In the genomic region with DNA sequence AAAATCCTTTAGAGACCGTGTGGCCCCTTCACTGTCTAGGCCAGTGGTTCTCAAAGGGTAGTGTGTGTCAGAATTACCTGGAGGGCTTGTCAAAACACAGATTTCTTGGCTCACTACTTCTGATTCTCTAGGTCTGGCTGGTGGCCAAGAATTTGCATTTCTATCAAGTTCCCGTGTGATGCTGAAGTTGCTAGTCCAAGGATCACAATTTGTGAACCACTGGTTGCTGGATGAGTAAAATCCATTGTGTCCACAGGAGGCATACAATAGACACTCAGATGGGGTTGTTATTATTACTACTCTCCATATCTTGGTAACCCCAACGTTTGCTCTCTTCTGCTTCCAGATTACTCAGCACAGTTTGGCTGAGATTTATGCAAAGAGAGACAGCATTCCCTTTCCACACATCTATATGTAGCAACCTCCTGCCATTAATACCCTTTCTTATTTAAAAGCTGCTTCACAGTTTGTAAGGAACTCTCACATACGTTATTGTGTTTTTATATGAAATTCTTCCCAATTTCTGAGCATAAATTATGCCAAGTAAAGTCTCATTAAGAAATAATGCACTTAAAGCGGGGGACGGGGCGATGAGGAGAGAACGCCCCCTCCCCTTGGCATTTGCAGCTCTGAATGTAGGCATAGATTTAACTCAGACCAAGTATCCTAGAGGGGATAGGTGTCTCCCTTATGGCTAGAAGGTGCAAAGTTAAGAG, we compare ENCODE assay signal across 8 cellular contexts. TPM values are rescaled to one million over a fixed set of nuclear protein-coding genes. Genes with fewer than 3 reads are reported as not detected.
DNase-seq lines count a peak whose midpoint lies in the region; ATAC-seq lines count a peak whose summit lies in the region.

No MANE protein-coding gene starts in this region.

- peaks cover 42% of the 10 kb centered on the region for H3K4me1 Mint-ChIP-seq in activated naive CD8-positive, alpha-beta T cell treated with anti-CD3 and anti-CD28 coated beads, Interleukin-2, amount 50 U/mL, for 24 hours
- peaks cover 30 to 32% of the 10 kb centered on the region in 2 donors for H3K4me1 Mint-ChIP-seq in immature natural killer cell
- H3K4me1 Mint-ChIP-seq in stimulated activated memory B cell treated with anti-CD40 and anti-IgM and Interleukin-4, amounts not matched to agents 10 μg/mL and 1 μg/mL and 100 μg/mL, for 72 hours: peaks cover 36% of the 10 kb centered on the region

- no peaks in the 10 kb centered on the region for H3K9me3 Mint-ChIP-seq in activated naive CD8-positive, alpha-beta T cell treated with anti-CD3 and anti-CD28 coated beads, Interleukin-2, amount 50 U/mL, for 24 hours
- H3K9me3 Mint-ChIP-seq in immature natural killer cell: no peaks in the 10 kb centered on the region
- H3K9me3 Mint-ChIP-seq in stimulated activated memory B cell treated with anti-CD40 and anti-IgM and Interleukin-4, amounts not matched to agents 10 μg/mL and 1 μg/mL and 100 μg/mL, for 72 hours: no peaks in the 10 kb centered on the region

- no peaks in the 10 kb centered on the region for H3K36me3 Mint-ChIP-seq in activated naive CD8-positive, alpha-beta T cell treated with anti-CD3 and anti-CD28 coated beads, Interleukin-2, amount 50 U/mL, for 24 hours (ENCODE audit: low read depth)
- no peaks in the 10 kb centered on the region for H3K36me3 Mint-ChIP-seq in immature natural killer cell
- no peaks in the 10 kb centered on the region for H3K36me3 Mint-ChIP-seq in stimulated activated memory B cell treated with anti-CD40 and anti-IgM and Interleukin-4, amounts not matched to agents 10 μg/mL and 1 μg/mL and 100 μg/mL, for 72 hours

- no peak overlapping the region for H3K27ac Mint-ChIP-seq in activated naive CD8-positive, alpha-beta T cell treated with anti-CD3 and anti-CD28 coated beads, Interleukin-2, amount 50 U/mL, for 24 hours
- no peak overlapping the region for H3K27ac Mint-ChIP-seq in immature natural killer cell
- no peak overlapping the region for H3K27ac Mint-ChIP-seq in stimulated activated memory B cell treated with anti-CD40 and anti-IgM and Interleukin-4, amounts not matched to agents 10 μg/mL and 1 μg/mL and 100 μg/mL, for 72 hours

- no peak for ATAC-seq in activated naive CD8-positive, alpha-beta T cell treated with anti-CD3 and anti-CD28 coated beads, Interleukin-2, amount 50 U/mL, for 24 hours
- no peak for ATAC-seq in stimulated activated memory B cell treated with anti-CD40 and anti-IgM and Interleukin-4, amounts not matched to agents 10 μg/mL and 1 μg/mL and 100 μg/mL, for 72 hours
- no peak for ATAC-seq in HG02642 (IDR thresholded peaks at IDR 0.05; ENCODE audit: poor library complexity, unreplicated experiment)
- no peak for ATAC-seq in HG03039 (IDR thresholded peaks at IDR 0.05; ENCODE audit: unreplicated experiment)

- H3K27me3 Mint-ChIP-seq in activated naive CD8-positive, alpha-beta T cell treated with anti-CD3 and anti-CD28 coated beads, Interleukin-2, amount 50 U/mL, for 24 hours: peaks cover 26% of the 10 kb centered on the region
- H3K27me3 Mint-ChIP-seq in immature natural killer cell (ENCODE audit: low read depth in 3 of 3): peaks cover 8 to 13% (median 12%) of the 10 kb centered on the region in 3 donors
- H3K27me3 Mint-ChIP-seq in stimulated activated memory B cell treated with anti-CD40 and anti-IgM and Interleukin-4, amounts not matched to agents 10 μg/mL and 1 μg/mL and 100 μg/mL, for 72 hours: no peaks in the 10 kb centered on the region

- peak overlapping the region; percentile 74 for H3K4me3 Mint-ChIP-seq in activated naive CD8-positive, alpha-beta T cell treated with anti-CD3 and anti-CD28 coated beads, Interleukin-2, amount 50 U/mL, for 24 hours
- peak overlapping the region; percentile 73 to 82 (median 75) for H3K4me3 Mint-ChIP-seq in immature natural killer cell
- H3K4me3 Mint-ChIP-seq in stimulated activated memory B cell treated with anti-CD40 and anti-IgM and Interleukin-4, amounts not matched to agents 10 μg/mL and 1 μg/mL and 100 μg/mL, for 72 hours: peak overlapping the region; percentile 70

- DNase-seq in COLO829 (ENCODE audit: low spot score): peak; percentile 40
- peak; percentile 44 for DNase-seq in LHCN-M2 (ENCODE audit: low read depth)
- DNase-seq in activated naive CD8-positive, alpha-beta T cell treated with anti-CD3 and anti-CD28 coated beads, Interleukin-2, amount 50 U/mL, for 24 hours: no peak
- no peak for DNase-seq in immature natural killer cell
- DNase-seq in DMS153 treated with DMSO at 0.1 percent for 48 hours (lab: John Stamatoyannopoulos, UW; ENCODE audit: unreplicated experiment): no peak

RNA-seq across cellular contexts. Expression of a gene that starts 0.7 kb away (rescaled TPM):
- total RNA-seq in LHCN-M2 (2014; rRNA removed): 2.8 and 3.3 TPM in 2 replicates
- polyA plus RNA-seq in LHCN-M2 (2012): 4.4 TPM
- 1 to 10 TPM in 1 of 3 donors, under 1 TPM in 1, not detected in 1; 0.50 to 1.1 TPM for polyA plus RNA-seq in immature natural killer cell

RNA-seq across cellular contexts. Expression of a gene that starts 15.5 kb away (rescaled TPM):
- 7.2 and 8.1 TPM in 2 replicates for total RNA-seq in LHCN-M2 (2014; rRNA removed)
- polyA plus RNA-seq in LHCN-M2 (2012): 5.7 TPM
- polyA plus RNA-seq in immature natural killer cell: 1 to 10 TPM; 2.9 to 8.3 (median 3.6) TPM

Comparison
In these comparisons a context has a peak if more than half of its experiments do, and no peak if none do; other contexts are left out.
1. DNase-seq: peak in COLO829 (single experiment) and LHCN-M2 (single experiment); none in activated naive CD8-positive, alpha-beta T cell treated with anti-CD3 and anti-CD28 coated beads, Interleukin-2, amount 50 U/mL, for 24 hours (single experiment), immature natural killer cell (0 of 3) and DMS153 treated with DMSO at 0.1 percent for 48 hours (single experiment).
2. Peak in every context shown above with its lines, with median percentiles within 50 percentile points of each other: H3K4me3 Mint-ChIP-seq.